2 cellular contexts compared by ENCODE assay signal in the genomic region with DNA sequence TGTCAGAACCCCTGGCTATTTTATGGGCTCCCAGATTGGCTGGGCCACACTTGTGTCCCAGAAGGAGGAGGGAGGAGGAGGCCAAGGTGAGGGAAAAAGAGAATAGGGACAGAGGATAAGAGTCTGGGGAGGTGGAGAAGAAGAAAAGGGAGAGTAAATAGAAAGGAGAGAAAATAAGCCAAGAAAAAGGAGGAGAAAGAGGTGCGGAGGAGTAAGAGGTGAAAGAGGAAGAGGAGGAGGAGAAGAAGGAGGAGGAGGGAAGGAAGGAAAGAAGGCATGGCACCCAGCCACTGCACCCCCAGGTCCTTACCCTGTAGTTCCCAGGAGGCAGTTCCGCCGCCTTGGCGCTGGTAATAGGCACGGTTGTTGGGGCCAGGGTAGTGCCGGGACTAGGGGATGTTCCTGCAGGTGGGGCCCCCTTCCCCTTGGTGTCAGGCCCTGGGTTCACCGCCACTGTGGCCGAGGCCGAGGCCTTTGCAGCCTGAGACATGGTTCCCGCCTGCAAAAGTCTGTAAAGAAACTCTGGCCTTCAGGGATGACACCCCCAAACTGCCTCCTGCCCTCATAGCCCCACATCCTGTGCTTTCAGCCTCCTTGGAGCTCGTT.
A peak's percentile ranks its signal among the peaks of the same experiment; 100 is the strongest.
TF ChIP-seq lines count a peak whose summit lies in the region.

No MANE protein-coding gene starts in this region.

TF ChIP-seq in HEK293, 187 proteins besides CTCF, POLR2A, EP300 and RAD21:
- TF ChIP-seq PRDM1 (tag by site-specific recombination; IDR thresholded peaks at IDR 0.05) (peak; percentile 93), ZNF837 (tag by site-specific recombination; IDR thresholded peaks at IDR 0.05) (no peak)
TF ChIP-seq in HEK293: peak in this region for 1.

TF ChIP-seq in GM12878, 131 proteins besides CTCF, POLR2A, EP300 and RAD21:
- TF ChIP-seq JUNB (IDR thresholded peaks at IDR 0.05) (no peak), SMAD5 (IDR thresholded peaks at IDR 0.05; ENCODE audit: low read depth) (no peak), TBL1XR1 (IDR thresholded peaks at IDR 0.05; ENCODE audit: low read depth, low read length) (no peak), CHD4 (IDR thresholded peaks at IDR 0.05) (no peak)
- TF ChIP-seq, protein P1, sequence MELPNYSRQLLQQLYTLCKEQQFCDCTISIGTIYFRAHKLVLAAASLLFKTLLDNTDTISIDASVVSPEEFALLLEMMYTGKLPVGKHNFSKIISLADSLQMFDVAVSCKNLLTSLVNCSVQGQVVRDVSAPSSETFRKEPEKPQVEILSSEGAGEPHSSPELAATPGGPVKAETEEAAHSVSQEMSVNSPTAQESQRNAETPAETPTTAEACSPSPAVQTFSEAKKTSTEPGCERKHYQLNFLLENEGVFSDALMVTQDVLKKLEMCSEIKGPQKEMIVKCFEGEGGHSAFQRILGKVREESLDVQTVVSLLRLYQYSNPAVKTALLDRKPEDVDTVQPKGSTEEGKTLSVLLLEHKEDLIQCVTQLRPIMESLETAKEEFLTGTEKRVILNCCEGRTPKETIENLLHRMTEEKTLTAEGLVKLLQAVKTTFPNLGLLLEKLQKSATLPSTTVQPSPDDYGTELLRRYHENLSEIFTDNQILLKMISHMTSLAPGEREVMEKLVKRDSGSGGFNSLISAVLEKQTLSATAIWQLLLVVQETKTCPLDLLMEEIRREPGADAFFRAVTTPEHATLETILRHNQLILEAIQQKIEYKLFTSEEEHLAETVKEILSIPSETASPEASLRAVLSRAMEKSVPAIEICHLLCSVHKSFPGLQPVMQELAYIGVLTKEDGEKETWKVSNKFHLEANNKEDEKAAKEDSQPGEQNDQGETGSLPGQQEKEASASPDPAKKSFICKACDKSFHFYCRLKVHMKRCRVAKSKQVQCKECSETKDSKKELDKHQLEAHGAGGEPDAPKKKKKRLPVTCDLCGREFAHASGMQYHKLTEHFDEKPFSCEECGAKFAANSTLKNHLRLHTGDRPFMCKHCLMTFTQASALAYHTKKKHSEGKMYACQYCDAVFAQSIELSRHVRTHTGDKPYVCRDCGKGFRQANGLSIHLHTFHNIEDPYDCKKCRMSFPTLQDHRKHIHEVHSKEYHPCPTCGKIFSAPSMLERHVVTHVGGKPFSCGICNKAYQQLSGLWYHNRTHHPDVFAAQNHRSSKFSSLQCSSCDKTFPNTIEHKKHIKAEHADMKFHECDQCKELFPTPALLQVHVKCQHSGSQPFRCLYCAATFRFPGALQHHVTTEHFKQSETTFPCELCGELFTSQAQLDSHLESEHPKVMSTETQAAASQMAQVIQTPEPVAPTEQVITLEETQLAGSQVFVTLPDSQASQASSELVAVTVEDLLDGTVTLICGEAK (IDR thresholded peaks at IDR 0.05; ENCODE audit: borderline replicate concordance): no peak
